In genomic region chr2:189638305-189639002, GRCh38 we compare ENCODE assay signal across 19 cellular contexts.
"Had no signal": no experiment of that assay in that cellular context is flagged by ENCODE, and none has a peak within 500 bp of the region (broad histone marks: within the 10 kb centered on the region; RNA-seq: fewer than 3 reads in every experiment).

No MANE protein-coding gene starts in this region.

- H3K27me3 ChIP-seq: cardiac muscle cell, MG63 had no signal

- H3K27ac ChIP-seq: cardiac muscle cell had no signal

- ATAC-seq: PC-3, T-cell had no signal

- H3K9me3 ChIP-seq: MG63 had no signal

- H3K36me3 ChIP-seq: cardiac muscle cell, MG63 had no signal

- H3K4me3 ChIP-seq: cardiac muscle cell, MG63 had no signal

- DNase-seq: activated CD4-positive, alpha-beta T cell treated with anti-CD3 and anti-CD28 coated beads, Interleukin-2, amount 10 ng/mL, durations not matched to agents 7 days and 5 days; activated CD4-positive, CD25-positive, alpha-beta regulatory T cell; activated CD8-positive, alpha-beta memory T cell treated with anti-CD3 and anti-CD28 coated beads, Interleukin-2, amount 50 U/mL, for 4 hours; activated naive CD4-positive, alpha-beta T cell; activated T-cell treated with anti-CD3 and anti-CD28 coated beads, Interleukin-2, amount 50 U/mL, for 72 hours; amygdala; MG63; MV-4-11; NCI-H1092 treated with DMSO at 0.1 percent for 48 hours; NCI-H1417 treated with DMSO at 0.1 percent for 48 hours; NCI-H1694; NCI-H2029 treated with DMSO at 0.1 percent for 48 hours; NCI-H510A treated with DMSO at 0.1 percent for 48 hours; PC-3; SHP77 treated with DMSO at 0.1 percent for 48 hours; T-cell; T-helper 2 cell; T1000 had no signal
